In the genomic region with DNA sequence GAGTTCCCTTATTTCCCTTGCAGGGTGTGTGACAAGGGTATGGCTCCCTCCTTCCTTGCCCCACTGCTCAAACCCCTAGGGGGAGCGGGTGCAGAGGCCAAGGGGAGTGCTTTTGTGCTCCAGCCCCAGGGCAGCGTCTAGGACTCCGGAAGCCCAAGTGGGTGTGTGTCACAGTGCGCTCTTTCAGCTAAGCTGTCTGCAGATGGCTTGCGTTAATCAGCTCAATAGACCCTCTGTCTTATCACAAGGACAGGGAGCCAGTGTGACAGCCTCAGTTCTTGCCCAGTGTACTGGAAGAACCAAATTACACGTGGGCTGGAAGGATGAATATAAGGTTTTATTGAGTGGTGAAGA, we compare ENCODE assay signal across 1 cellular context.
TF ChIP-seq lines count a peak whose summit lies in the region.

No MANE protein-coding gene starts in this region.

TF ChIP-seq in GM12878, 131 proteins besides CTCF, POLR2A, EP300 and RAD21 (continued from another document):
- TF ChIP-seq, protein P1, sequence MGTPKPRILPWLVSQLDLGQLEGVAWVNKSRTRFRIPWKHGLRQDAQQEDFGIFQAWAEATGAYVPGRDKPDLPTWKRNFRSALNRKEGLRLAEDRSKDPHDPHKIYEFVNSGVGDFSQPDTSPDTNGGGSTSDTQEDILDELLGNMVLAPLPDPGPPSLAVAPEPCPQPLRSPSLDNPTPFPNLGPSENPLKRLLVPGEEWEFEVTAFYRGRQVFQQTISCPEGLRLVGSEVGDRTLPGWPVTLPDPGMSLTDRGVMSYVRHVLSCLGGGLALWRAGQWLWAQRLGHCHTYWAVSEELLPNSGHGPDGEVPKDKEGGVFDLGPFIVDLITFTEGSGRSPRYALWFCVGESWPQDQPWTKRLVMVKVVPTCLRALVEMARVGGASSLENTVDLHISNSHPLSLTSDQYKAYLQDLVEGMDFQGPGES (IDR thresholded peaks at IDR 0.05) = no peak
- TF ChIP-seq, protein P2, sequence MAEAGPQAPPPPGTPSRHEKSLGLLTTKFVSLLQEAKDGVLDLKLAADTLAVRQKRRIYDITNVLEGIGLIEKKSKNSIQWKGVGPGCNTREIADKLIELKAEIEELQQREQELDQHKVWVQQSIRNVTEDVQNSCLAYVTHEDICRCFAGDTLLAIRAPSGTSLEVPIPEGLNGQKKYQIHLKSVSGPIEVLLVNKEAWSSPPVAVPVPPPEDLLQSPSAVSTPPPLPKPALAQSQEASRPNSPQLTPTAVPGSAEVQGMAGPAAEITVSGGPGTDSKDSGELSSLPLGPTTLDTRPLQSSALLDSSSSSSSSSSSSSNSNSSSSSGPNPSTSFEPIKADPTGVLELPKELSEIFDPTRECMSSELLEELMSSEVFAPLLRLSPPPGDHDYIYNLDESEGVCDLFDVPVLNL (IDR thresholded peaks at IDR 0.05; ENCODE audit: low read depth, low read length) = no peak
- no peak for TF ChIP-seq BCL11A (IDR thresholded peaks at IDR 0.05; ENCODE audit: low read depth, low read length)
- TF ChIP-seq TCF7 (IDR thresholded peaks at IDR 0.05; ENCODE audit: borderline replicate concordance) = no peak
- TF ChIP-seq, protein P3, sequence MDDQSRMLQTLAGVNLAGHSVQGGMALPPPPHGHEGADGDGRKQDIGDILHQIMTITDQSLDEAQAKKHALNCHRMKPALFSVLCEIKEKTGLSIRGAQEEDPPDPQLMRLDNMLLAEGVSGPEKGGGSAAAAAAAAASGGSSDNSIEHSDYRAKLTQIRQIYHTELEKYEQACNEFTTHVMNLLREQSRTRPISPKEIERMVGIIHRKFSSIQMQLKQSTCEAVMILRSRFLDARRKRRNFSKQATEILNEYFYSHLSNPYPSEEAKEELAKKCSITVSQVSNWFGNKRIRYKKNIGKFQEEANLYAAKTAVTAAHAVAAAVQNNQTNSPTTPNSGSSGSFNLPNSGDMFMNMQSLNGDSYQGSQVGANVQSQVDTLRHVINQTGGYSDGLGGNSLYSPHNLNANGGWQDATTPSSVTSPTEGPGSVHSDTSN (IDR thresholded peaks at IDR 0.05; ENCODE audit: insufficient replicate concordance, low read depth, low read length) = no peak
- TF ChIP-seq FOS (IDR thresholded peaks at IDR 0.05; ENCODE audit: borderline replicate concordance, extremely low read depth, insufficient read length) = no peak
- TF ChIP-seq SP1 (IDR thresholded peaks at IDR 0.05; ENCODE audit: low read depth, low read length) = no peak
- TF ChIP-seq RELA (IDR thresholded peaks at IDR 0.05; ENCODE audit: borderline replicate concordance, partially characterized antibody) = no peak
- no peak for TF ChIP-seq SMAD5 (IDR thresholded peaks at IDR 0.05; ENCODE audit: low read depth)
- no peak for TF ChIP-seq YBX1 (IDR thresholded peaks at IDR 0.05)
- no peak for TF ChIP-seq SUPT20H (IDR thresholded peaks at IDR 0.05; ENCODE audit: borderline replicate concordance, control insufficient read depth, low read depth, low read length)
- TF ChIP-seq KLF5 (IDR thresholded peaks at IDR 0.05; ENCODE audit: partially characterized antibody) = no peak
